Comparison of ENCODE assay signal across 16 cellular contexts in the genomic region with DNA sequence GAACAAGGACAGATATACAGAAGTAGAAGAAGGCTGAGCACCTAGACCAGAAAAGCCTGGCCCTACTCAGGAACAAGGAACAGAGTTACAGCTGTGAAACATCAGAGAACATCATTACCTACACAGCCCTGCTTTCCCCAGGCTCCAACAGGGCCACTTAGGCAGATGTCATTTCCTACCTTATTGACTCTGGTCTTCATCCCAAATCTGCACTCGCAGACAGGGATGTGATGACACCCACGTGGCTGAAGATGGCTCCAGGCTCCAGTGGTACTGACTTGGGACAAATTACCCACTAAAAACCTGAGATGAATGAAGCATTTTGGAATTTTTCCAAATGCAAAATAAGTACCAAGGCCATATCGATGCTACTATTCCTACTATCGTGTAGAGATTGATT. TPM values are rescaled to one million over a fixed set of nuclear protein-coding genes. Genes with fewer than 3 reads are reported as not detected.
"Had no signal": no experiment of that assay in that cellular context is flagged by ENCODE, and none has a peak within 500 bp of the region (broad histone marks: within the 10 kb centered on the region; RNA-seq: fewer than 3 reads in every experiment).

No MANE protein-coding gene starts in this region.

- ATAC-seq: effector memory CD8-positive, alpha-beta T cell; gastroesophageal sphincter; left colon; natural killer cell treated with Interleukin-12 subunit alpha and Interleukin-12 subunit beta and Interleukin-15 and Interleukin-18, amount 100 ng/mL, for 72 hours; right cardiac atrium had no signal

- DNase-seq: effector memory CD8-positive, alpha-beta T cell; esophagus squamous epithelium; foreskin fibroblast; kidney; left colon; midbrain; ovary; right cardiac atrium; small intestine; stimulated activated CD4-positive, alpha-beta T cell treated with anti-CD3 and anti-CD28 coated beads, Interleukin-12 subunit alpha, Interleukin-12 subunit beta, amount 100 ng/mL, for 4 hours; stimulated activated naive CD4-positive, alpha-beta T cell treated with Interleukin-2 at 50 U/mL for 16 hours; trophoblast cell had no signal

- H3K36me3 ChIP-seq: esophagus squamous epithelium, gastroesophageal sphincter, neural progenitor cell, ovary had no signal

- H3K27ac ChIP-seq: esophagus squamous epithelium, gastroesophageal sphincter, neural progenitor cell, ovary had no signal

- H3K9ac ChIP-seq: neural progenitor cell had no signal

- H3K4me1 ChIP-seq: neural progenitor cell had no signal

- H3K4me3 ChIP-seq: esophagus squamous epithelium, gastroesophageal sphincter, neural progenitor cell, ovary had no signal

- H3K4me2 ChIP-seq: neural progenitor cell had no signal

- H3K27me3 ChIP-seq: gastroesophageal sphincter, neural progenitor cell, ovary had no signal

- H3K9me3 ChIP-seq: esophagus squamous epithelium, gastroesophageal sphincter, ovary had no signal

RNA-seq across cellular contexts. Expression of a gene that starts 18.0 kb away (rescaled TPM):
- total RNA-seq: epithelial cell of proximal tubule; natural killer cell treated with Interleukin-12 subunit alpha and Interleukin-12 subunit beta and Interleukin-15 and Interleukin-18, amount 100 ng/mL, for 72 hours had no signal
